14 cellular contexts compared by ENCODE assay signal in the genomic region with DNA sequence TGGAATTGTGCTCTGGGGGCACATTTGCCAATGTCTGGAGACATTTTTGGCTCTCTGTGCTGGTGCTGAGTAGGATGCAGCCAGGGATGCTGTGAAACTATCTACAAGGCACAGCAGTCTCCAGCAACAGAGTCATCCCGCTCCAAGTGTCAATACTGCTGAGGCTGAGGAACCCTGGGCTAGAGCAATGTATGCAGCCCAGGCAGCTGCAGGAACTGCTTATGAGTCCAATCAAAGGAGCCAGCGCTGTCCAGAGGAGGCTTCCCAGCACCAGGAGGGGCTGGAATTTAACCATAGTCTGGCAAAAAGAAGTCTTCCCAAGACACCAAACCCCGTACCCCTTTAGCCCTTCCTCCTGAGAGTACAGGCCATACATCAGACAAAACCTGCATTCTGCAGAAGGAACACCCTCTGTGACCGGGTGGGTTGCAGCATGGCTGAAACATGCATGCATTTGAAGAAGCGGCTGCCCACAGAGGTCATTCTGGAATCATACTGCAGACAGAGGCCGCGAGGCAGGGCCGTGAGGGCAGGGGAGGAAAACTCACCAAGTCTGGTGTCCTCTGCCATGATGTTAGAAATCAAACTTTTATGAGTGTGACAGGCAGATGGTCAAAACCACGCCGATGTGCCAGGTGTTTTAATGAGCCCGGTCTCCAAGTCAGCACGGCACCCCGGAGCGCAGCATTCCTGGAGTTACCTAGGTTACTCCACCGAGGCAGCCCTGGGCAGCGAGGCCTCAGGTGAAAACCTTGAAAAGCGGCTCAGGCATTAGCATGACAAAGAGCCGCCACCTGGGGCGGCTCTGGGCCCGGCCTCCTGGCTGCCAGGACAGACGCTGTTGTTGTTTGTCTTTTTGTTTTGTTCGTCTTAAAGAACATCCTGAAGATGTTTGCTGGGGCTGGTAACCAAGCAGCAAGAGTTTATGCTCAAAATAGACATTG.
DNase-seq lines count a peak whose midpoint lies in the region; TF ChIP-seq lines count a peak whose summit lies in the region.
"Had no signal": no experiment of that assay in that cellular context is flagged by ENCODE, and none has a peak within 500 bp of the region (broad histone marks: within the 10 kb centered on the region; RNA-seq: fewer than 3 reads in every experiment).

No MANE protein-coding gene starts in this region.

- H3K4me3 ChIP-seq in NT2/D1 (ENCODE audit: insufficient read length, low read depth): no peak overlapping the region

- in situ Hi-C loops in ACHN (cut with HindIII; ENCODE audit: low pct_ligation_motif_present, low pct_unique_long_range_greater_than_20kb, low sequenced_read_pairs): no loop called here

- peak overlapping the region; percentile 27 for H3K9ac ChIP-seq in NT2/D1 (ENCODE audit: insufficient read length, low read depth)

- no peaks in the 10 kb centered on the region for H3K36me3 ChIP-seq in NT2/D1 (ENCODE audit: insufficient read depth, insufficient read length, low read length)

- H3K9me3 Mint-ChIP-seq in chondrocyte (ENCODE audit: low read depth): peaks cover 18% of the 10 kb centered on the region

- no peak overlapping the region for H3K4me3 Mint-ChIP-seq in chondrocyte (ENCODE audit: unreplicated experiment)
- H3K4me3 Mint-ChIP-seq: nephron had no signal

- H3K9me3 ChIP-seq in NT2/D1 (ENCODE audit: insufficient read depth, low read length): peaks cover 42% of the 10 kb centered on the region

- H3K36me3 Mint-ChIP-seq in chondrocyte (ENCODE audit: low read depth): peaks cover 2% of the 10 kb centered on the region

- DNase-seq in NCI-H510A treated with DMSO at 0.1 percent for 48 hours (lab: John Stamatoyannopoulos, UW): peak; percentile 14
- DNase-seq in NCI-H510A (lab: John Stamatoyannopoulos, UW): no peak
- peak; percentile 74 for DNase-seq in NT2/D1 (ENCODE audit: low read depth, low spot score)
- DNase-seq in iPS-NIHi7 (ENCODE audit: extremely low spot score): peak; percentile 90
- peak; percentile 15 for DNase-seq in stimulated activated CD8-positive, alpha-beta memory T cell treated with anti-CD3 and anti-CD28 coated beads, Interleukin-4, amount 100 ng/mL, for 48 hours
- no peak for DNase-seq in chondrocyte (ENCODE audit: low spot score)
- no peak for DNase-seq in ACHN
- no peak for DNase-seq in EL
- DNase-seq: activated CD4-positive, CD25-positive, alpha-beta regulatory T cell treated with anti-CD3 and anti-CD28 coated beads, Interleukin-2, amount 50 U/mL, for 72 hours; dermis blood vessel endothelial cell; left cardiac atrium; NCI-H2029 treated with DMSO at 0.1 percent for 48 hours; T-helper 1 cell had no signal

- peaks cover 4% of the 10 kb centered on the region for H3K4me1 Mint-ChIP-seq in chondrocyte (ENCODE audit: low read depth)

- H3K27me3 Mint-ChIP-seq in chondrocyte (ENCODE audit: low read depth): peaks cover 13% of the 10 kb centered on the region

- no peak overlapping the region for H3K27ac Mint-ChIP-seq in chondrocyte (ENCODE audit: unreplicated experiment)

- peaks cover 17% of the 10 kb centered on the region for H3K4me1 ChIP-seq in NT2/D1 (ENCODE audit: insufficient read depth, insufficient read length)

- H3K27me3 ChIP-seq in NT2/D1 (ENCODE audit: insufficient read depth, insufficient read length): peaks cover 4% of the 10 kb centered on the region

- TF ChIP-seq CTCF in chondrocyte (IDR thresholded peaks at IDR 0.05): no peak

Comparison
In these comparisons a context has a peak if more than half of its experiments do, and no peak if none do; other contexts are left out.
1. DNase-seq: peak in NCI-H510A treated with DMSO at 0.1 percent for 48 hours (single experiment), NT2/D1 (single experiment), iPS-NIHi7 (single experiment) and stimulated activated CD8-positive, alpha-beta memory T cell treated with anti-CD3 and anti-CD28 coated beads, Interleukin-4, amount 100 ng/mL, for 48 hours (single experiment); none in NCI-H510A (single experiment), chondrocyte (single experiment), ACHN (single experiment) and EL (single experiment).